Comparison of ENCODE assay signal across 9 cellular contexts in the genomic region with DNA sequence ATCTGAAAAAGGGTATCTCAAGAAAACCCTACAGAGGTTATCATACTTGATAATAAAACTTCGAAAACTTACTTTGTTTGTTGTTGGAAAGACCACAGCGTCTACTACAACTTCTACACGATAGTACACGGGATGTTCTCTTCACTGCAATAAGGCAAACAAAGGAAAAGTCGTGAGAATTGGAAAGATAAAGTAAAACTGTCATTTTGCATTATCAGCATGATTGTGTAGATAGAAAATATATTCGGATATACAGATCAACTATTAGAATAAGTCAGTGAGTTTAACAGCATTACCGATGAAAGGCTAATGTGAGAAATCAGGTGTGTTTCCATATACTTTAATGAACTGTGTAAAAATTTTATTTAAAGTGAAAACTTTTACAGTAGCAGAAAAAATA.
"Had no signal": no experiment of that assay in that cellular context is flagged by ENCODE, and none has a peak within 500 bp of the region (broad histone marks: within the 10 kb centered on the region; RNA-seq: fewer than 3 reads in every experiment).

No MANE protein-coding gene starts in this region.

- H3K9ac ChIP-seq: GM23248, KMS-11 had no signal

- H3K4me1 ChIP-seq: HAP-1 had no signal

- H3K4me2 ChIP-seq: KMS-11 had no signal

- H2AFZ ChIP-seq: GM23248 had no signal

- ATAC-seq: HCT116 had no signal

- H3K9me3 Mint-ChIP-seq: HFFc6 had no signal

- H3K4me3 Mint-ChIP-seq: HFFc6 had no signal

- H3K4me3 ChIP-seq: GM23248, HAP-1 had no signal

- H3K27ac Mint-ChIP-seq: HFFc6 had no signal

- H3K27ac ChIP-seq: GM23248, HL-60, KMS-11 had no signal

- H3K9me3 ChIP-seq: HAP-1 had no signal

- DNase-seq: GM23248, GOT3, H7, HFFc6, KBM-7 had no signal

- H3K36me3 ChIP-seq: HAP-1 had no signal
